In genomic region chr6:113570176-113570575, GRCh38 we compare ENCODE assay signal across 15 cellular contexts.
A peak's percentile ranks its signal among the peaks of the same experiment; 100 is the strongest.
DNase-seq lines count a peak whose midpoint lies in the region; ATAC-seq and TF ChIP-seq lines count a peak whose summit lies in the region.
"Had no signal": no experiment of that assay in that cellular context is flagged by ENCODE, and none has a peak within 500 bp of the region (broad histone marks: within the 10 kb centered on the region; RNA-seq: fewer than 3 reads in every experiment).

No MANE protein-coding gene starts in this region.

- peaks cover 3% of the 10 kb centered on the region for H3K4me1 Mint-ChIP-seq in CD14-positive monocyte

- H3K18ac ChIP-seq in IMR-90 (ENCODE audit: low read depth, low read length), result no peak overlapping the region

- no peak overlapping the region for H3K27ac Mint-ChIP-seq in CD14-positive monocyte

- H4K8ac ChIP-seq in IMR-90 (ENCODE audit: low read depth in 2 of 2, low read length in 2 of 2), result no peak overlapping the region

- in situ Hi-C loops in IMR-90 (cut with MboI; ENCODE audit: low sequenced_read_pairs), result no loop called here

- no peaks in the 10 kb centered on the region; the same call in 1 of the 2 replicates for H3K4me1 ChIP-seq in IMR-90 (ENCODE audit: control insufficient read depth, insufficient read depth, low read length)
- H3K4me1 ChIP-seq: HAP-1, Peyer's patch had no signal

- no peak overlapping the region for H4K5ac ChIP-seq in IMR-90 (ENCODE audit: low read depth, low read length)

- H3K9me3 Mint-ChIP-seq in CD14-positive monocyte, result peaks cover 0 to 4% (median 0%) of the 10 kb centered on the region in 7 donors

- H3K36me3 Mint-ChIP-seq in CD14-positive monocyte, result no peaks in the 10 kb centered on the region

- no peak overlapping the region for H2BK20ac ChIP-seq in IMR-90 (ENCODE audit: low read depth, low read length)

- H3K27me3 Mint-ChIP-seq in CD14-positive monocyte (ENCODE audit: low read depth in 3 of 3), result peaks cover 0 to 2% (median 0%) of the 10 kb centered on the region in 3 donors

- no peak overlapping the region for H3K4me3 Mint-ChIP-seq in CD14-positive monocyte

- H2BK5ac ChIP-seq in IMR-90 (ENCODE audit: low read depth, low read length, poor library complexity, severe bottlenecking), result no peak overlapping the region

- no TSS peak for BruUV-seq in IMR-90 (replicated peaks; lab: Mats Ljungman, UMichigan)

- no peak overlapping the region for H3K27ac ChIP-seq in IMR-90 (ENCODE audit: insufficient read depth, low read length)
- H3K27ac ChIP-seq: HL-60, Peyer's patch had no signal

- TF ChIP-seq RAD21 in IMR-90 (IDR thresholded peaks at IDR 0.05; ENCODE audit: low read length), result no peak

- 0 out of 2 replicates have a peak overlapping the region, but pooled peaks have one; percentile 3 for H3K14ac ChIP-seq in IMR-90 (replicated peaks; ENCODE audit: low read depth, low read length)

- CTCF ChIA-PET in IMR-90 (lab: Yijun Ruan, JAX), result interaction anchor here (1.1 kb wide), 1 partner anchor 17 kb away, joined by 3 read pairs; no protein-coding TSS in a partner anchor

- H3K36me3 ChIP-seq in IMR-90 (ENCODE audit: control insufficient read depth, insufficient read depth, low read length), result no peaks in the 10 kb centered on the region
- H3K36me3 ChIP-seq: HAP-1, Peyer's patch had no signal

- ATAC-seq in IMR-90 (ENCODE audit: low read depth) (no peak), GM18870 (IDR thresholded peaks at IDR 0.05; ENCODE audit: unreplicated experiment) (no peak), omental fat pad (ENCODE audit: low FRiP score) (no peak)
- ATAC-seq: Right ventricle myocardium inferior had no signal

- H3K79me1 ChIP-seq in IMR-90 (ENCODE audit: low read depth in 1 of 2, low read length in 2 of 2), result no peaks in the 10 kb centered on the region

- no peak overlapping the region for H3K23ac ChIP-seq in IMR-90 (ENCODE audit: low read depth, low read length)

- H2AFZ ChIP-seq in IMR-90 (replicated peaks; ENCODE audit: low read length, poor library complexity), result no peak overlapping the region

- H4K91ac ChIP-seq in IMR-90 (ENCODE audit: insufficient read depth, low read depth, low read length), result no peak overlapping the region

- no peak overlapping the region for H2AK9ac ChIP-seq in IMR-90 (replicated peaks; ENCODE audit: low read depth, low read length, poor library complexity)

- H3K4me3 ChIP-seq in AG09309 (ENCODE audit: control insufficient read depth, low read depth, low read length) (no peak overlapping the region), IMR-90 (ENCODE audit: insufficient read depth, low read depth, low read length) (no peak overlapping the region)
- H3K4me3 ChIP-seq: HAP-1, Peyer's patch had no signal

- intact Hi-C loops in IMR-90 (cut with micrococcal nuclease), result no loop called here
- intact Hi-C loops in CD14-positive monocyte (cut with micrococcal nuclease), result no loop called here

- no peak overlapping the region for H3K56ac ChIP-seq in IMR-90 (ENCODE audit: extremely low read depth, insufficient read depth, low read length)

- peak; percentile 28 for DNase-seq in AG09309 (ENCODE audit: low read depth)
- no peak for DNase-seq in IMR-90
- DNase-seq in cerebellar cortex (ENCODE audit: low spot score), result peak; percentile 33
- DNase-seq in iris pigment epithelial cell (ENCODE audit: low read depth), result peak; percentile 17
- DNase-seq in LoVo (ENCODE audit: low spot score), result no peak
- DNase-seq in CD14-positive monocyte (ENCODE audit: low spot score), result no peak
- DNase-seq in omental fat pad (ENCODE audit: low spot score), result no peak
- DNase-seq: 8988T, NCI-H1930, NCI-H510A treated with DMSO at 0.1 percent for 48 hours, Peyer's patch had no signal

- no peaks in the 10 kb centered on the region for H3K9me1 ChIP-seq in IMR-90 (ENCODE audit: insufficient read depth, low read length)

- dilution Hi-C loops in IMR-90 (cut with HindIII; ENCODE audit: low sequenced_read_pairs, unreplicated experiment), result no loop called here

- no peak overlapping the region for H3K4me2 ChIP-seq in IMR-90 (ENCODE audit: low read depth, low read length)

- no peak for TF ChIP-seq CTCF in AG09309 (IDR thresholded peaks at IDR 0.05; ENCODE audit: control insufficient read depth, insufficient read depth, low read depth, low read length, missing control alignments)
- no peak for TF ChIP-seq CTCF in IMR-90 (conservative IDR thresholded peaks at IDR 0.05; ENCODE audit: low read depth, low read length)
- TF ChIP-seq CTCF in CD14-positive monocyte (IDR thresholded peaks at IDR 0.05), result no peak
- TF ChIP-seq CTCF in omental fat pad (IDR thresholded peaks at IDR 0.05), result no peak

- no peak overlapping the region for H3K9ac ChIP-seq in IMR-90 (ENCODE audit: low read depth, low read length)

- H3K4ac ChIP-seq in IMR-90 (ENCODE audit: low read depth, low read length), result no peak overlapping the region

- no peak overlapping the region for H2BK15ac ChIP-seq in IMR-90 (ENCODE audit: low read depth, low read length)

- POLR2A ChIA-PET in IMR-90 (lab: Charles Lee; ENCODE audit: unreplicated experiment), result no interaction called here

- H4K20me1 ChIP-seq in IMR-90 (ENCODE audit: insufficient read depth, low read length), result no peaks in the 10 kb centered on the region

- no peak overlapping the region for H2BK120ac ChIP-seq in IMR-90 (ENCODE audit: low read depth, low read length)

- TF ChIP-seq POLR2A in IMR-90 (IDR thresholded peaks at IDR 0.05; ENCODE audit: low read depth, low read length), result no peak

- no peaks in the 10 kb centered on the region for H3K9me3 ChIP-seq in IMR-90 (ENCODE audit: control insufficient read depth, insufficient read depth, low read length)
- H3K9me3 ChIP-seq: HAP-1, Peyer's patch had no signal

- H2AK5ac ChIP-seq in IMR-90 (ENCODE audit: low read depth, low read length), result no peak overlapping the region

- no peaks in the 10 kb centered on the region for H3K27me3 ChIP-seq in IMR-90 (ENCODE audit: control insufficient read depth, insufficient read depth, low read length)
- H3K27me3 ChIP-seq: Peyer's patch had no signal

TF ChIP-seq in IMR-90, 13 proteins besides CTCF, POLR2A, EP300 and RAD21:
- no peak for TF ChIP-seq RCOR1 (IDR thresholded peaks at IDR 0.05; ENCODE audit: insufficient replicate concordance, low read length)
- TF ChIP-seq SMC3 (IDR thresholded peaks at IDR 0.05; ENCODE audit: low read depth, low read length), result no peak
- TF ChIP-seq CEBPB (IDR thresholded peaks at IDR 0.05; ENCODE audit: low read depth, low read length), result no peak
- no peak for TF ChIP-seq RFX5 (IDR thresholded peaks at IDR 0.05; ENCODE audit: low read depth, low read length)
- no peak for TF ChIP-seq CHD1 (IDR thresholded peaks at IDR 0.05; ENCODE audit: low read depth, low read length)
- no peak for TF ChIP-seq MXI1 (IDR thresholded peaks at IDR 0.05; ENCODE audit: borderline replicate concordance, low read depth, low read length)
- no peak for TF ChIP-seq ELK1 (IDR thresholded peaks at IDR 0.05; ENCODE audit: borderline replicate concordance, low read depth, low read length)
- TF ChIP-seq USF2 (IDR thresholded peaks at IDR 0.05; ENCODE audit: low read depth, low read length), result no peak
- no peak for TF ChIP-seq FOS (IDR thresholded peaks at IDR 0.05; ENCODE audit: low read depth, low read length)
- TF ChIP-seq BHLHE40 (IDR thresholded peaks at IDR 0.05; ENCODE audit: low read depth, low read length), result no peak
- TF ChIP-seq MAZ (IDR thresholded peaks at IDR 0.05; ENCODE audit: borderline replicate concordance, low read depth, low read length), result no peak
- no peak for TF ChIP-seq NFE2L2 (IDR thresholded peaks at IDR 0.05; ENCODE audit: low read depth, low read length)
- TF ChIP-seq MAFK (IDR thresholded peaks at IDR 0.05; ENCODE audit: low read depth, low read length), result no peak

Comparison
In these comparisons a context has a peak if more than half of its experiments do, and no peak if none do; other contexts are left out.
1. DNase-seq: peak in AG09309 (single experiment), cerebellar cortex (single experiment) and iris pigment epithelial cell (single experiment); none in IMR-90 (single experiment), LoVo (single experiment), CD14-positive monocyte (single experiment) and omental fat pad (single experiment).